ENCODE assay signal across 1 cellular context in the genomic region with DNA sequence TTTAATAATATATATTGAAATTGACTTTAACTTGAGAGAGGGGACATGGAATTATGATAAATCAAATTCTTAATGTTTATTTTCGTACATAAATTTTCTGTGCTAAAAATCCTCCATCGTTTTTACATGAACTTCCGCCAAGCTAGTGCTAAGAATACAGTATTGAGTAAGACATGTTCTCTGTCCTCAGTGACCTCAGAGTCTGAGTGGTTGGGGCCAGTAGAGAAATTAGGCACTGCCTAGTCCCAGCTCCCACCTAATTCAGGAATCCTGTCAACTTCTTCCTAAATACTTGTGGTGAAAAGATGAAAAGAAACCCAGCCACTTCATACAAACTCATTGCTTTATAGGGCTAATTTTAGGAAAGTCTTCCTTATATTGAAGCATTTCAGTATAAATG.
TF ChIP-seq lines count a peak whose summit lies in the region.

No MANE protein-coding gene starts in this region.

TF ChIP-seq in GM23338, 12 proteins besides CTCF, POLR2A, EP300 and RAD21 (continued from another document):
- TF ChIP-seq, protein P1, sequence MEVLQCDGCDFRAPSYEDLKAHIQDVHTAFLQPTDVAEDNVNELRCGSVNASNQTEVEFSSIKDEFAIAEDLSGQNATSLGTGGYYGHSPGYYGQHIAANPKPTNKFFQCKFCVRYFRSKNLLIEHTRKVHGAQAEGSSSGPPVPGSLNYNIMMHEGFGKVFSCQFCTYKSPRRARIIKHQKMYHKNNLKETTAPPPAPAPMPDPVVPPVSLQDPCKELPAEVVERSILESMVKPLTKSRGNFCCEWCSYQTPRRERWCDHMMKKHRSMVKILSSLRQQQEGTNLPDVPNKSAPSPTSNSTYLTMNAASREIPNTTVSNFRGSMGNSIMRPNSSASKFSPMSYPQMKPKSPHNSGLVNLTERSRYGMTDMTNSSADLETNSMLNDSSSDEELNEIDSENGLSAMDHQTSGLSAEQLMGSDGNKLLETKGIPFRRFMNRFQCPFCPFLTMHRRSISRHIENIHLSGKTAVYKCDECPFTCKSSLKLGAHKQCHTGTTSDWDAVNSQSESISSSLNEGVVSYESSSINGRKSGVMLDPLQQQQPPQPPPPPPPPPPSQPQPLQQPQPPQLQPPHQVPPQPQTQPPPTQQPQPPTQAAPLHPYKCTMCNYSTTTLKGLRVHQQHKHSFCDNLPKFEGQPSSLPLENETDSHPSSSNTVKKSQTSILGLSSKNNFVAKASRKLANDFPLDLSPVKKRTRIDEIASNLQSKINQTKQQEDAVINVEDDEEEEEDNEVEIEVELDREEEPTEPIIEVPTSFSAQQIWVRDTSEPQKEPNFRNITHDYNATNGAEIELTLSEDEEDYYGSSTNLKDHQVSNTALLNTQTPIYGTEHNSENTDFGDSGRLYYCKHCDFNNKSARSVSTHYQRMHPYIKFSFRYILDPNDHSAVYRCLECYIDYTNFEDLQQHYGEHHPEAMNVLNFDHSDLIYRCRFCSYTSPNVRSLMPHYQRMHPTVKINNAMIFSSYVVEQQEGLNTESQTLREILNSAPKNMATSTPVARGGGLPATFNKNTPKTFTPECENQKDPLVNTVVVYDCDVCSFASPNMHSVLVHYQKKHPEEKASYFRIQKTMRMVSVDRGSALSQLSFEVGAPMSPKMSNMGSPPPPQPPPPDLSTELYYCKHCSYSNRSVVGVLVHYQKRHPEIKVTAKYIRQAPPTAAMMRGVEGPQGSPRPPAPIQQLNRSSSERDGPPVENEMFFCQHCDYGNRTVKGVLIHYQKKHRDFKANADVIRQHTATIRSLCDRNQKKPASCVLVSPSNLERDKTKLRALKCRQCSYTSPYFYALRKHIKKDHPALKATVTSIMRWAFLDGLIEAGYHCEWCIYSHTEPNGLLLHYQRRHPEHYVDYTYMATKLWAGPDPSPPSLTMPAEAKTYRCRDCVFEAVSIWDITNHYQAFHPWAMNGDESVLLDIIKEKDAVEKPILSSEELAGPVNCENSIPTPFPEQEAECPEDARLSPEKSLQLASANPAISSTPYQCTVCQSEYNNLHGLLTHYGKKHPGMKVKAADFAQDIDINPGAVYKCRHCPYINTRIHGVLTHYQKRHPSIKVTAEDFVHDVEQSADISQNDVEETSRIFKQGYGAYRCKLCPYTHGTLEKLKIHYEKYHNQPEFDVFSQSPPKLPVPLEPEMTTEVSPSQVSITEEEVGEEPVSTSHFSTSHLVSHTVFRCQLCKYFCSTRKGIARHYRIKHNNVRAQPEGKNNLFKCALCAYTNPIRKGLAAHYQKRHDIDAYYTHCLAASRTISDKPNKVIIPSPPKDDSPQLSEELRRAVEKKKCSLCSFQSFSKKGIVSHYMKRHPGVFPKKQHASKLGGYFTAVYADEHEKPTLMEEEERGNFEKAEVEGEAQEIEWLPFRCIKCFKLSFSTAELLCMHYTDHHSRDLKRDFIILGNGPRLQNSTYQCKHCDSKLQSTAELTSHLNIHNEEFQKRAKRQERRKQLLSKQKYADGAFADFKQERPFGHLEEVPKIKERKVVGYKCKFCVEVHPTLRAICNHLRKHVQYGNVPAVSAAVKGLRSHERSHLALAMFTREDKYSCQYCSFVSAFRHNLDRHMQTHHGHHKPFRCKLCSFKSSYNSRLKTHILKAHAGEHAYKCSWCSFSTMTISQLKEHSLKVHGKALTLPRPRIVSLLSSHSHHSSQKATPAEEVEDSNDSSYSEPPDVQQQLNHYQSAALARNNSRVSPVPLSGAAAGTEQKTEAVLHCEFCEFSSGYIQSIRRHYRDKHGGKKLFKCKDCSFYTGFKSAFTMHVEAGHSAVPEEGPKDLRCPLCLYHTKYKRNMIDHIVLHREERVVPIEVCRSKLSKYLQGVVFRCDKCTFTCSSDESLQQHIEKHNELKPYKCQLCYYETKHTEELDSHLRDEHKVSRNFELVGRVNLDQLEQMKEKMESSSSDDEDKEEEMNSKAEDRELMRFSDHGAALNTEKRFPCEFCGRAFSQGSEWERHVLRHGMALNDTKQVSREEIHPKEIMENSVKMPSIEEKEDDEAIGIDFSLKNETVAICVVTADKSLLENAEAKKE (CRISPR knock-in tag; IDR thresholded peaks at IDR 0.05) = no peak
- no peak for TF ChIP-seq ZNF331 (CRISPR knock-in tag; IDR thresholded peaks at IDR 0.05; ENCODE audit: low read depth)
- no peak for TF ChIP-seq JUNB (IDR thresholded peaks at IDR 0.05; ENCODE audit: unreplicated experiment)
- TF ChIP-seq, protein P2, sequence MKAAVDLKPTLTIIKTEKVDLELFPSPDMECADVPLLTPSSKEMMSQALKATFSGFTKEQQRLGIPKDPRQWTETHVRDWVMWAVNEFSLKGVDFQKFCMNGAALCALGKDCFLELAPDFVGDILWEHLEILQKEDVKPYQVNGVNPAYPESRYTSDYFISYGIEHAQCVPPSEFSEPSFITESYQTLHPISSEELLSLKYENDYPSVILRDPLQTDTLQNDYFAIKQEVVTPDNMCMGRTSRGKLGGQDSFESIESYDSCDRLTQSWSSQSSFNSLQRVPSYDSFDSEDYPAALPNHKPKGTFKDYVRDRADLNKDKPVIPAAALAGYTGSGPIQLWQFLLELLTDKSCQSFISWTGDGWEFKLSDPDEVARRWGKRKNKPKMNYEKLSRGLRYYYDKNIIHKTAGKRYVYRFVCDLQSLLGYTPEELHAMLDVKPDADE (IDR thresholded peaks at IDR 0.05) = no peak
